In the genomic region with DNA sequence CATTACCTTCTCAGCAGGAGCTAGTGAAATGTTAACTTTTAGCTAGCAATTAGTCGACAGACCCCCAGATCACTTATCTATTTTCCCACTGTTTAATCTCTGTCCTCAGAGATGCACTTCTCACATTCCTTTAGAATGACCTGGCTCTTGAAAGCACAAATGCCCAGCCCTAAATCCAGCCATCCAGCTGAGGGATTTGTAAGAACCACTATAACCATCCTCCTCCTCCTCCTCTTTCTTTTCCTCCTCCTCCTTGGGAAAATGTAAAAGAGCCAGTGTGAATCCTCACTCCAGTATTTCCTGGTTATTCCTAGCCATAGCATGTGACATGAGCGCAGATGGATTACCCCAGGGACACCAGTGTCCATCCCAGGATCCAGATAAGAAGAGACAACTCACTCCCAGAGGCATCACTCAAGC, we compare ENCODE assay signal across 13 cellular contexts.
DNase-seq lines count a peak whose midpoint lies in the region; ATAC-seq and TF ChIP-seq lines count a peak whose summit lies in the region.
"Had no signal": no experiment of that assay in that cellular context is flagged by ENCODE, and none has a peak within 500 bp of the region (broad histone marks: within the 10 kb centered on the region; RNA-seq: fewer than 3 reads in every experiment).

No MANE protein-coding gene starts in this region.

- peak overlapping the region; percentile 3 for H3K4me2 ChIP-seq in SK-N-SH

- no peak overlapping the region for H3K9ac ChIP-seq in SK-N-SH

- no peak for TF ChIP-seq POLR2A in adrenal gland (IDR thresholded peaks at IDR 0.05)

- POLR2A ChIA-PET in SK-N-SH (lab: Yijun Ruan, JAX), result no interaction called here

- no peak for TF ChIP-seq CTCF in SK-N-SH (IDR thresholded peaks at IDR 0.05)
- no peak for TF ChIP-seq CTCF in glutamatergic neuron (IDR thresholded peaks at IDR 0.05; ENCODE audit: partially characterized antibody, unreplicated experiment)
- TF ChIP-seq CTCF in adrenal gland (IDR thresholded peaks at IDR 0.05), result no peak

- H3K36me3 Mint-ChIP-seq in glutamatergic neuron (ENCODE audit: unreplicated experiment), result no peaks in the 10 kb centered on the region
- no peaks in the 10 kb centered on the region for H3K36me3 Mint-ChIP-seq in activated naive CD8-positive, alpha-beta T cell treated with anti-CD3 and anti-CD28 coated beads for 36 hours

- no peaks in the 10 kb centered on the region for H3K79me2 ChIP-seq in SK-N-SH (ENCODE audit: insufficient read depth)

- ATAC-seq in SK-N-SH treated with all-trans-retinoic acid at 6 μM for 48 hours, result no peak
- ATAC-seq: HCT116, mucosa of descending colon had no signal

- H3K4me1 Mint-ChIP-seq in glutamatergic neuron (ENCODE audit: low read depth, unreplicated experiment), result peaks cover 26% of the 10 kb centered on the region
- no peaks in the 10 kb centered on the region for H3K4me1 Mint-ChIP-seq in activated naive CD8-positive, alpha-beta T cell treated with anti-CD3 and anti-CD28 coated beads for 36 hours

- H3K4me3 ChIP-seq in SK-N-SH (ENCODE audit: low read depth in 2 of 2, low read length in 1 of 2), result no peak overlapping the region
- no peak overlapping the region for H3K4me3 ChIP-seq in adrenal gland
- H3K4me3 ChIP-seq: mucosa of descending colon, testis had no signal

- CTCF ChIA-PET in SK-N-SH (lab: Yijun Ruan, JAX), result interaction anchor here (1.5 kb wide), 1 partner anchor 614 kb away, joined by 5 read pairs; no protein-coding TSS in a partner anchor

- H3K4me3 Mint-ChIP-seq in glutamatergic neuron (ENCODE audit: unreplicated experiment), result peak overlapping the region; percentile 9
- H3K4me3 Mint-ChIP-seq in activated naive CD8-positive, alpha-beta T cell treated with anti-CD3 and anti-CD28 coated beads for 36 hours, result no peak overlapping the region

- H3K27me3 ChIP-seq in SK-N-SH (ENCODE audit: insufficient read depth) (no peaks in the 10 kb centered on the region), adrenal gland (no peaks in the 10 kb centered on the region)
- H3K27me3 ChIP-seq: testis had no signal

- H3K4me1 ChIP-seq in SK-N-SH (ENCODE audit: control insufficient read depth in 1 of 2, insufficient read depth in 2 of 2, low read depth in 1 of 2, low read length in 1 of 2) (peaks cover 3 to 22% of the 10 kb centered on the region in 2 experiments; a peak in 3 of 4 replicates), adrenal gland (replicated peaks in 1 of 2) (no peaks in the 10 kb centered on the region)
- H3K4me1 ChIP-seq: testis had no signal

- no peak for TF ChIP-seq RAD21 in SK-N-SH (IDR thresholded peaks at IDR 0.05; ENCODE audit: low read length)

- H3K27ac ChIP-seq in SK-N-SH (ENCODE audit: low read depth in 2 of 2, low read length in 1 of 2), result peak overlapping the region in 1 of 2 experiments; percentile 81; a peak in 2 of 4 replicates
- H3K27ac ChIP-seq in adrenal gland, result no peak overlapping the region
- H3K27ac ChIP-seq: 22Rv1, testis had no signal

- 84% methylated on average over 2 of the region's 2 CpGs for WGBS in SK-N-SH (ENCODE audit: low lambda C conversion rate)
- WGBS in adrenal gland, 4 donors, result 88 to 94% (median 90%) methylated on average over 2 of the region's 2 CpGs

- no peak overlapping the region for H3K27ac Mint-ChIP-seq in glutamatergic neuron (ENCODE audit: unreplicated experiment)
- H3K27ac Mint-ChIP-seq in activated naive CD8-positive, alpha-beta T cell treated with anti-CD3 and anti-CD28 coated beads for 36 hours, result no peak overlapping the region

- H3K27me3 Mint-ChIP-seq in glutamatergic neuron (ENCODE audit: unreplicated experiment), result peaks cover 3% of the 10 kb centered on the region
- no peaks in the 10 kb centered on the region for H3K27me3 Mint-ChIP-seq in activated naive CD8-positive, alpha-beta T cell treated with anti-CD3 and anti-CD28 coated beads for 36 hours

- no peak for TF ChIP-seq EP300 in SK-N-SH (IDR thresholded peaks at IDR 0.05; ENCODE audit: borderline replicate concordance in 1 of 2, low read depth in 1 of 2, low read length in 1 of 2)

- H3K36me3 ChIP-seq in SK-N-SH (replicated peaks in 1 of 2; ENCODE audit: control insufficient read depth in 1 of 2, insufficient read depth in 2 of 2, low read length in 1 of 2), result no peaks in the 10 kb centered on the region
- no peaks in the 10 kb centered on the region for H3K36me3 ChIP-seq in adrenal gland (replicated peaks in 1 of 2)

- peaks cover 15% of the 10 kb centered on the region for H3F3A ChIP-seq in SK-N-SH (replicated peaks; ENCODE audit: insufficient read depth)

- no peaks in the 10 kb centered on the region for H3K9me2 ChIP-seq in SK-N-SH

- intact Hi-C loops in adrenal gland (cut with DNase I), result no loop called here

- H4K20me1 ChIP-seq in SK-N-SH (ENCODE audit: insufficient read depth), result no peaks in the 10 kb centered on the region

- H3K9me3 ChIP-seq in SK-N-SH (no peaks in the 10 kb centered on the region), adrenal gland (replicated peaks in 1 of 3) (no peaks in the 10 kb centered on the region)
- H3K9me3 ChIP-seq: mucosa of descending colon, testis had no signal

- no peaks in the 10 kb centered on the region for H3K9me3 Mint-ChIP-seq in glutamatergic neuron (ENCODE audit: unreplicated experiment)
- H3K9me3 Mint-ChIP-seq in activated naive CD8-positive, alpha-beta T cell treated with anti-CD3 and anti-CD28 coated beads for 36 hours, result no peaks in the 10 kb centered on the region

- peak overlapping the region; percentile 64; the same call in 1 of the 2 replicates for H2AFZ ChIP-seq in SK-N-SH (ENCODE audit: low read depth)

- DNase-seq in SK-N-SH (no peak), NCI-H226 (peak; percentile 72), glutamatergic neuron (no peak), renal cortical epithelial cell (ENCODE audit: low read depth) (peak; percentile 29), adrenal gland (no peak)
- no peak for DNase-seq in activated naive CD8-positive, alpha-beta T cell treated with anti-CD3 and anti-CD28 coated beads for 36 hours
- no peak for DNase-seq in activated CD4-positive, alpha-beta T cell treated with anti-CD3 and anti-CD28 coated beads, Interleukin-2, amount 50 U/mL, for 48 hours
- DNase-seq: head of caudate nucleus, mucosa of descending colon, testis had no signal

TF ChIP-seq in SK-N-SH, 30 proteins besides CTCF, POLR2A, EP300 and RAD21:
- peak; percentile 17; the same call in 1 of the 2 replicates for TF ChIP-seq GATA2 (CRISPR knock-in tag; IDR thresholded peaks at IDR 0.05)
- TF ChIP-seq RCOR1 (IDR thresholded peaks at IDR 0.05; ENCODE audit: low read length), result no peak
- no peak for TF ChIP-seq SMC3 (IDR thresholded peaks at IDR 0.05; ENCODE audit: low read depth, low read length)
- TF ChIP-seq, protein P1, sequence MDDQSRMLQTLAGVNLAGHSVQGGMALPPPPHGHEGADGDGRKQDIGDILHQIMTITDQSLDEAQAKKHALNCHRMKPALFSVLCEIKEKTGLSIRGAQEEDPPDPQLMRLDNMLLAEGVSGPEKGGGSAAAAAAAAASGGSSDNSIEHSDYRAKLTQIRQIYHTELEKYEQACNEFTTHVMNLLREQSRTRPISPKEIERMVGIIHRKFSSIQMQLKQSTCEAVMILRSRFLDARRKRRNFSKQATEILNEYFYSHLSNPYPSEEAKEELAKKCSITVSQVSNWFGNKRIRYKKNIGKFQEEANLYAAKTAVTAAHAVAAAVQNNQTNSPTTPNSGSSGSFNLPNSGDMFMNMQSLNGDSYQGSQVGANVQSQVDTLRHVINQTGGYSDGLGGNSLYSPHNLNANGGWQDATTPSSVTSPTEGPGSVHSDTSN (IDR thresholded peaks at IDR 0.05), result peak; percentile 5; the same call in 1 of the 2 replicates
- TF ChIP-seq JUND (IDR thresholded peaks at IDR 0.05), result 0 out of 2 replicates have a peak, but pooled peaks have one; percentile 17
- no peak for TF ChIP-seq TCF12 (IDR thresholded peaks at IDR 0.05)

TF ChIP-seq in SK-N-SH treated with all-trans-retinoic acid at 6 μM for 48 hours, 23 proteins besides CTCF, POLR2A, EP300 and RAD21:
- TF ChIP-seq ESRRG (CRISPR knock-in tag; IDR thresholded peaks at IDR 0.05), result no peak
- no peak for TF ChIP-seq TOX (CRISPR knock-in tag; IDR thresholded peaks at IDR 0.05; ENCODE audit: borderline replicate concordance)
- TF ChIP-seq ZNF8 (CRISPR knock-in tag; IDR thresholded peaks at IDR 0.05), result no peak
- no peak for TF ChIP-seq BACH2 (CRISPR knock-in tag; IDR thresholded peaks at IDR 0.05; ENCODE audit: borderline replicate concordance)
- TF ChIP-seq, protein P2, sequence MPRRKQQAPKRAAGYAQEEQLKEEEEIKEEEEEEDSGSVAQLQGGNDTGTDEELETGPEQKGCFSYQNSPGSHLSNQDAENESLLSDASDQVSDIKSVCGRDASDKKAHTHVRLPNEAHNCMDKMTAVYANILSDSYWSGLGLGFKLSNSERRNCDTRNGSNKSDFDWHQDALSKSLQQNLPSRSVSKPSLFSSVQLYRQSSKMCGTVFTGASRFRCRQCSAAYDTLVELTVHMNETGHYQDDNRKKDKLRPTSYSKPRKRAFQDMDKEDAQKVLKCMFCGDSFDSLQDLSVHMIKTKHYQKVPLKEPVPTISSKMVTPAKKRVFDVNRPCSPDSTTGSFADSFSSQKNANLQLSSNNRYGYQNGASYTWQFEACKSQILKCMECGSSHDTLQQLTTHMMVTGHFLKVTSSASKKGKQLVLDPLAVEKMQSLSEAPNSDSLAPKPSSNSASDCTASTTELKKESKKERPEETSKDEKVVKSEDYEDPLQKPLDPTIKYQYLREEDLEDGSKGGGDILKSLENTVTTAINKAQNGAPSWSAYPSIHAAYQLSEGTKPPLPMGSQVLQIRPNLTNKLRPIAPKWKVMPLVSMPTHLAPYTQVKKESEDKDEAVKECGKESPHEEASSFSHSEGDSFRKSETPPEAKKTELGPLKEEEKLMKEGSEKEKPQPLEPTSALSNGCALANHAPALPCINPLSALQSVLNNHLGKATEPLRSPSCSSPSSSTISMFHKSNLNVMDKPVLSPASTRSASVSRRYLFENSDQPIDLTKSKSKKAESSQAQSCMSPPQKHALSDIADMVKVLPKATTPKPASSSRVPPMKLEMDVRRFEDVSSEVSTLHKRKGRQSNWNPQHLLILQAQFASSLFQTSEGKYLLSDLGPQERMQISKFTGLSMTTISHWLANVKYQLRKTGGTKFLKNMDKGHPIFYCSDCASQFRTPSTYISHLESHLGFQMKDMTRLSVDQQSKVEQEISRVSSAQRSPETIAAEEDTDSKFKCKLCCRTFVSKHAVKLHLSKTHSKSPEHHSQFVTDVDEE (CRISPR knock-in tag; IDR thresholded peaks at IDR 0.05), result no peak
- TF ChIP-seq ISL1 (CRISPR knock-in tag; IDR thresholded peaks at IDR 0.05), result no peak

Comparison
In these comparisons a context has a peak if more than half of its experiments do, and no peak if none do; other contexts are left out.
1. DNase-seq: peak in NCI-H226 (single experiment) and renal cortical epithelial cell (single experiment); none in SK-N-SH (single experiment), glutamatergic neuron (single experiment), activated naive CD8-positive, alpha-beta T cell treated with anti-CD3 and anti-CD28 coated beads for 36 hours (single experiment), adrenal gland (0 of 7) and activated CD4-positive, alpha-beta T cell treated with anti-CD3 and anti-CD28 coated beads, Interleukin-2, amount 50 U/mL, for 48 hours (0 of 2).